ENCODE assay signal across 14 cellular contexts in the genomic region with DNA sequence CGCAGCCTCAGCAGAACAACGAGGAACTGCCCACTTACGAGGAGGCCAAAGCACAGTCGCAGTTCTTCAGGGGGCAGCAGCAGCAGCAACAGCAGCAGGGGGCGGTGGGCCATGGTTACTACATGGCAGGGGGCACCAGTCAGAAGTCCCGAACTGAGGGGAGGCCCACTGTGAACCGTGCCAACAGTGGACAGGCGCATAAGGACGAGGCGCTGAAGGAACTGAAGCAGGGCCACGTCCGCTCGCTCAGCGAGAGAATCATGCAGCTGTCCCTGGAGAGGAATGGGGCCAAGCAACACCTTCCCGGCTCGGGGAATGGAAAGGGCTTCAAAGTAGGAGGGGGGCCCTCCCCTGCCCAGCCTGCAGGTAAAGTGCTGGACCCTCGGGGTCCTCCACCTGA.
"Had no signal": no experiment of that assay in that cellular context is flagged by ENCODE, and none has a peak within 500 bp of the region (broad histone marks: within the 10 kb centered on the region; RNA-seq: fewer than 3 reads in every experiment).

No MANE protein-coding gene starts in this region.

- H3K9me3 ChIP-seq: colonic mucosa, left lung, right lobe of liver, spleen, tibial nerve had no signal

- H3K27me3 ChIP-seq: colonic mucosa, left lung, right lobe of liver, spleen, tibial nerve had no signal

- DNase-seq: activated CD4-positive, alpha-beta T cell treated with anti-CD3 and anti-CD28 coated beads, Interleukin-2, amount 10 ng/mL, durations not matched to agents 24 days and 14 days; activated CD4-positive, CD25-positive, alpha-beta regulatory T cell; activated CD8-positive, alpha-beta memory T cell treated with anti-CD3 and anti-CD28 coated beads, Interleukin-2, amount 50 U/mL, for 4 hours; activated CD8-positive, alpha-beta T cell treated with anti-CD3 and anti-CD28 coated beads, Interleukin-2, amount 10 ng/mL, durations not matched to agents 7 days and 5 days; activated gamma-delta T cell; activated T-cell treated with anti-CD3 and anti-CD28 coated beads, Interleukin-2, amount 50 U/mL, for 72 hours; central memory CD4-positive, alpha-beta T cell; left lung; mesenchymal stem cell; spleen had no signal

- H3K27ac ChIP-seq: colonic mucosa, left lung had no signal

- ATAC-seq: activated CD8-positive, alpha-beta T cell treated with anti-CD3 and anti-CD28 coated beads, Interleukin-2, amount 10 ng/mL, durations not matched to agents 7 days and 5 days; activated naive CD4-positive, alpha-beta T cell treated with anti-CD3 and anti-CD28 coated beads, Interleukin-2, amount 50 U/mL, for 72 hours; activated T-cell treated with anti-CD3 and anti-CD28 coated beads, Interleukin-2, amount 50 U/mL, for 72 hours had no signal

- H3K36me3 ChIP-seq: colonic mucosa had no signal

- H3K4me3 ChIP-seq: colonic mucosa, left lung, right lobe of liver, spleen, tibial nerve had no signal

- H3K4me1 ChIP-seq: colonic mucosa had no signal
